ENCODE assay signal across 27 cellular contexts in the genomic region with DNA sequence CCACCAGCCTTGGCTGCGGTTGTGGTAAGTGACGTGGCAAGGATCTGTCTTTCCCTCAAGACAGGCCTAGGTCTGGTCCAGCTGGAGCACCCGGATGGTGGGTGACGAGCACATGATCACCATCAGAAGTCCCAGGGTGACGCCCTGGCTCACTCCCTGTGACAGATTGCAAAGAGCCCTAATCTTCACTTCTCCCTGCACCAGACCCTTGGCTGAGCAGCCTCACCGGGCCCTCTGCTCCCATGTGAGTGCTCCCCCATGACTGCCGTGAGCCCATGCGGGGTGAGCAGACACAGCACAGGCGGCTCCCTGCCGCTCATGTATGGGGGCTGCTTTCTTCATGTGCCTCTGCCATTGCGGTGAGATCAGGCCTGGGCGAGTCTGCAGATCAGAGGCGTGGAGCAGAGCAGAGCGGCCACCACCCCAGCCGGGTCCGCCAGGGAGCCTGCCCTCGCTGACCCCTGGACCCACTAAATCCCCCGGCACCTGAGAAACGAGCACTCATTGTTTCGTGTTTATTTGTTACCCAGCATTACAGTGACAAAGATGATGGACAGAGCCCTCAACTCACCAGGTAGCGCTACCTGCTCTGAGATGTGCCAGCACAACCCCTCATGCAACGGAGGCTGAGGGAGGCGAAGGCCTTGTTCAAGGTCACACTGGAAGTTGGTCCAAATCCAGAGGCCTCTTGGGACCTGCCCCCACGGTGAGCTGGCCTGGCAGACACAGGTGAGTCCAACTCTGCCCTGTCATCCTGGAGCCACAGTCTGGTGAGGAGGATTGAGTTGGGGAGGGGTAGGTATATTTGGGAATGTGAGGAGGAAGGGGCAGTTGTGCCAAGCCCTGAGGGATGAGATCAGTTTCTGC. TPM values are rescaled to one million over a fixed set of nuclear protein-coding genes. Genes with fewer than 3 reads are reported as not detected.
"Had no signal": no experiment of that assay in that cellular context is flagged by ENCODE, and none has a peak within 500 bp of the region (broad histone marks: within the 10 kb centered on the region; RNA-seq: fewer than 3 reads in every experiment).

No MANE protein-coding gene starts in this region.

- H3K4me1 ChIP-seq: parathyroid adenoma, testis had no signal

- H3K4me3 Mint-ChIP-seq: effector memory CD8-positive, alpha-beta T cell; mesothelial cell of epicardium; naive thymus-derived CD4-positive, alpha-beta T cell; nephron; stimulated activated effector memory CD8-positive, alpha-beta T cell treated with anti-CD3 and anti-CD28 coated beads, Interleukin-12 subunit alpha, Interleukin-12 subunit beta, amount 100 ng/mL, for 72 hours; type B pancreatic cell had no signal

- H3K36me3 Mint-ChIP-seq: mesothelial cell of epicardium; naive thymus-derived CD4-positive, alpha-beta T cell; stimulated activated effector memory CD8-positive, alpha-beta T cell treated with anti-CD3 and anti-CD28 coated beads, Interleukin-12 subunit alpha, Interleukin-12 subunit beta, amount 100 ng/mL, for 72 hours; type B pancreatic cell had no signal

- H3K27me3 ChIP-seq: testis had no signal

- H3K9me3 ChIP-seq: esophagus squamous epithelium, testis, tibial artery had no signal

- ATAC-seq: effector memory CD8-positive, alpha-beta T cell; left lobe of liver; naive thymus-derived CD4-positive, alpha-beta T cell; sciatic nerve; stimulated activated effector memory CD8-positive, alpha-beta T cell treated with anti-CD3 and anti-CD28 coated beads, Interleukin-12 subunit alpha, Interleukin-12 subunit beta, amount 100 ng/mL, for 72 hours; stimulated activated naive CD8-positive, alpha-beta T cell treated with anti-CD3 and anti-CD28 coated beads, Interleukin-15, Interleukin-2, amounts not matched to agents 100 U/mL and 50 U/mL, for 24 hours had no signal

- H2AFZ ChIP-seq: parathyroid adenoma had no signal

- H3K4me1 Mint-ChIP-seq: mesothelial cell of epicardium; stimulated activated effector memory CD8-positive, alpha-beta T cell treated with anti-CD3 and anti-CD28 coated beads, Interleukin-12 subunit alpha, Interleukin-12 subunit beta, amount 100 ng/mL, for 72 hours had no signal

- H3K9ac ChIP-seq: parathyroid adenoma had no signal

- DNase-seq: dermis blood vessel endothelial cell; effector memory CD8-positive, alpha-beta T cell; erythroblast; esophagus squamous epithelium; foreskin melanocyte; mesenchymal stem cell; naive thymus-derived CD4-positive, alpha-beta T cell; occipital lobe; stimulated activated CD4-positive, alpha-beta T cell treated with anti-CD3 and anti-CD28 coated beads, Interleukin-12 subunit alpha, Interleukin-12 subunit beta, amount 100 ng/mL, for 4 hours; stimulated activated CD4-positive, alpha-beta T cell treated with anti-CD3 and anti-CD28 coated beads, Interleukin-1b, Interleukin-23, amount 100 ng/mL, for 48 hours; stimulated activated CD4-positive, alpha-beta T cell treated with anti-CD3 and anti-CD28 coated beads, Interleukin-4, amount 100 ng/mL, for 24 hours; stimulated activated naive CD8-positive, alpha-beta T cell treated with anti-CD3 and anti-CD28 coated beads, Interleukin-15, Interleukin-2, amounts not matched to agents 100 U/mL and 50 U/mL, for 24 hours; substantia nigra; testis; tibial artery had no signal

- H3K4me3 ChIP-seq: coronary artery, esophagus squamous epithelium, smooth muscle cell, testis, tibial artery had no signal

- H3K9me3 Mint-ChIP-seq: effector memory CD8-positive, alpha-beta T cell; mesothelial cell of epicardium; nephron; stimulated activated effector memory CD8-positive, alpha-beta T cell treated with anti-CD3 and anti-CD28 coated beads, Interleukin-12 subunit alpha, Interleukin-12 subunit beta, amount 100 ng/mL, for 72 hours; type B pancreatic cell had no signal

- H3K27ac Mint-ChIP-seq: effector memory CD8-positive, alpha-beta T cell; mesothelial cell of epicardium; nephron; progenitor cell of endocrine pancreas; stimulated activated effector memory CD8-positive, alpha-beta T cell treated with anti-CD3 and anti-CD28 coated beads, Interleukin-12 subunit alpha, Interleukin-12 subunit beta, amount 100 ng/mL, for 72 hours; type B pancreatic cell had no signal

- H3K27ac ChIP-seq: coronary artery, esophagus squamous epithelium, parathyroid adenoma, testis, tibial artery had no signal

- H3K4me2 ChIP-seq: smooth muscle cell had no signal

- H3K36me3 ChIP-seq: esophagus squamous epithelium, tibial artery had no signal

RNA-seq across cellular contexts. Expression of gene DIO3, which starts 9.3 kb away (rescaled TPM):
- total RNA-seq: dermis blood vessel endothelial cell; lung microvascular endothelial cell; naive thymus-derived CD4-positive, alpha-beta T cell; occipital lobe had no signal
- polyA plus RNA-seq: keratinocyte; naive thymus-derived CD4-positive, alpha-beta T cell had no signal
